ENCODE assay signal across 2 cellular contexts in the genomic region with DNA sequence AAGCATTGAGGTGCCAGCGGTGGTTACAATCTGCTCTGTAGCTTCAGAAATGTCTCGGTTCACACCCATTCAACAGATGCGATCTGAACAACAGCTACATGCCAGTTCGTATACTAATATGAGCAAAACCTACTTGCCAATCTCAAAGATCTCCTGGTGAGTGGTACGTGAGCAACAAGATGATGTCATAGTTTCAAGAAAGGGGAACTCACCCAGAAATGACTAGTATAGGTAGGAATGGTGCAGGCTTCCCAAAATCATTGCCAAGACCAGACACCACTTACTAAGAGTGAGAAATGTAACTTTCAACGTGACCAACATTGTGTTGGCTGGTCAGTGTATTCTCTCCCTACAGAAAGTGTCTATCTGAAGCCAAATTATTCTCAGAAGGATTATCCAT.
TF ChIP-seq lines count a peak whose summit lies in the region.

No MANE protein-coding gene starts in this region.

TF ChIP-seq in SK-N-SH, 30 proteins besides CTCF, POLR2A, EP300 and RAD21 (continued from another document):
- TF ChIP-seq EZH2phosphoT487 (IDR thresholded peaks at IDR 0.05; ENCODE audit: borderline replicate concordance, low read depth), result no peak
- TF ChIP-seq TCF12 (IDR thresholded peaks at IDR 0.05), result 0 out of 2 replicates have a peak, but pooled peaks have one; percentile 32

TF ChIP-seq in SK-N-SH treated with all-trans-retinoic acid at 6 μM for 48 hours, 23 proteins besides CTCF, POLR2A, EP300 and RAD21 (continued from another document):
- TF ChIP-seq, protein P1, sequence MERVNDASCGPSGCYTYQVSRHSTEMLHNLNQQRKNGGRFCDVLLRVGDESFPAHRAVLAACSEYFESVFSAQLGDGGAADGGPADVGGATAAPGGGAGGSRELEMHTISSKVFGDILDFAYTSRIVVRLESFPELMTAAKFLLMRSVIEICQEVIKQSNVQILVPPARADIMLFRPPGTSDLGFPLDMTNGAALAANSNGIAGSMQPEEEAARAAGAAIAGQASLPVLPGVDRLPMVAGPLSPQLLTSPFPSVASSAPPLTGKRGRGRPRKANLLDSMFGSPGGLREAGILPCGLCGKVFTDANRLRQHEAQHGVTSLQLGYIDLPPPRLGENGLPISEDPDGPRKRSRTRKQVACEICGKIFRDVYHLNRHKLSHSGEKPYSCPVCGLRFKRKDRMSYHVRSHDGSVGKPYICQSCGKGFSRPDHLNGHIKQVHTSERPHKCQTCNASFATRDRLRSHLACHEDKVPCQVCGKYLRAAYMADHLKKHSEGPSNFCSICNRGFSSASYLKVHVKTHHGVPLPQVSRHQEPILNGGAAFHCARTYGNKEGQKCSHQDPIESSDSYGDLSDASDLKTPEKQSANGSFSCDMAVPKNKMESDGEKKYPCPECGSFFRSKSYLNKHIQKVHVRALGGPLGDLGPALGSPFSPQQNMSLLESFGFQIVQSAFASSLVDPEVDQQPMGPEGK (CRISPR knock-in tag; IDR thresholded peaks at IDR 0.05; ENCODE audit: borderline replicate concordance), result no peak
- TF ChIP-seq ZFP3 (CRISPR knock-in tag; IDR thresholded peaks at IDR 0.05) (no peak), ZFP30 (CRISPR knock-in tag; IDR thresholded peaks at IDR 0.05) (no peak), ZNF70 (CRISPR knock-in tag; IDR thresholded peaks at IDR 0.05) (no peak), OSR1 (CRISPR knock-in tag; IDR thresholded peaks at IDR 0.05) (no peak), SNAI2 (CRISPR knock-in tag; IDR thresholded peaks at IDR 0.05) (no peak), TOX (CRISPR knock-in tag; IDR thresholded peaks at IDR 0.05; ENCODE audit: borderline replicate concordance) (no peak), ARNTL (CRISPR knock-in tag; IDR thresholded peaks at IDR 0.05; ENCODE audit: borderline replicate concordance, low read depth) (no peak)
- TF ChIP-seq, protein P2, sequence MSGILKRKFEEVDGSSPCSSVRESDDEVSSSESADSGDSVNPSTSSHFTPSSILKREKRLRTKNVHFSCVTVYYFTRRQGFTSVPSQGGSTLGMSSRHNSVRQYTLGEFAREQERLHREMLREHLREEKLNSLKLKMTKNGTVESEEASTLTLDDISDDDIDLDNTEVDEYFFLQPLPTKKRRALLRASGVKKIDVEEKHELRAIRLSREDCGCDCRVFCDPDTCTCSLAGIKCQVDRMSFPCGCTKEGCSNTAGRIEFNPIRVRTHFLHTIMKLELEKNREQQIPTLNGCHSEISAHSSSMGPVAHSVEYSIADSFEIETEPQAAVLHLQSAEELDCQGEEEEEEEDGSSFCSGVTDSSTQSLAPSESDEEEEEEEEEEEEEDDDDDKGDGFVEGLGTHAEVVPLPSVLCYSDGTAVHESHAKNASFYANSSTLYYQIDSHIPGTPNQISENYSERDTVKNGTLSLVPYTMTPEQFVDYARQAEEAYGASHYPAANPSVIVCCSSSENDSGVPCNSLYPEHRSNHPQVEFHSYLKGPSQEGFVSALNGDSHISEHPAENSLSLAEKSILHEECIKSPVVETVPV (CRISPR knock-in tag; IDR thresholded peaks at IDR 0.05), result no peak
